ENCODE assay signal across 1 cellular context in the genomic region with DNA sequence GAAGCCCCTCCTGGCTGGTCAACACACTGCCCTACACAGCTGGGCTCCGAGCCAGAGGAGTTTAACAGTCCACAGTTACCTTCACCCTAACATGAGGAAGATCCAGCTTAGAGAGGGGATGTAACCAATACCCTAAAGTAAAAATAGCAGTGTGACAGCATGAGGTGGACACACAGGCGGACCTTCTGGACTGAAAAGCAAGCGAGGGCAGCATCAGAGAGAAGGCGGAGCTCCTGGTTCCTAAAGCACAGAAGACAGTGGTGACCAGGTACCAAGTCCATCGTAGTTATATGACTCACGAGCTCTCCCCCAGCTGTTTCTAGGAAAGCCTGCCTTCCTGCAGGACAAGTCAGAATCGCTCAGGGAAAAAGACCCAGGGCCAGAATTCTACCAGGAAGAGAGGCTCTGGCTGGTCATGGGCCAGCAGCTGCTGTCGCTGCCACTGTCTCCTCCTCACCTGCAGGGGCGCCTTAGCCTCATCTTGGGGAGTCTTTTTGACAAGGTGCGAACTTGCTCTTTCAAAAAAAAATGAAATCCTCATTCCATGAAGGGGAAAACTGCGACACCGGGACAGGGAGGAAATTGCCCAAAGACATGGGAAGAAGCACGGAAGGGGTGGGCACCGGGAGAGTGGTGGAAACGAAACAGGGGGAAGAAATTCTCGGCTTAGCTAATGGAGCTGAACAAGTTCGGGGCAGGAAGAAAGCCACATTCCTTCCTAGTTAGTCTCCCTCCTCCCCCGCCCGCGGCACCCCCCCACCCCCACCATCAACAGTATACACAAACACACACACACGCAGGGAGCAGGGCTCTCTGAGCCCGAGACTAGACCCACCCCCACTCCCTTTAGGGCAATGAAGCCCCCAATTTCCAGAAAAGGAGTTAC.
TF ChIP-seq lines count a peak whose summit lies in the region.

No MANE protein-coding gene starts in this region.

TF ChIP-seq in HEK293, 187 proteins besides CTCF, POLR2A, EP300 and RAD21 (continued from another document and continues in another):
- TF ChIP-seq, protein P1, sequence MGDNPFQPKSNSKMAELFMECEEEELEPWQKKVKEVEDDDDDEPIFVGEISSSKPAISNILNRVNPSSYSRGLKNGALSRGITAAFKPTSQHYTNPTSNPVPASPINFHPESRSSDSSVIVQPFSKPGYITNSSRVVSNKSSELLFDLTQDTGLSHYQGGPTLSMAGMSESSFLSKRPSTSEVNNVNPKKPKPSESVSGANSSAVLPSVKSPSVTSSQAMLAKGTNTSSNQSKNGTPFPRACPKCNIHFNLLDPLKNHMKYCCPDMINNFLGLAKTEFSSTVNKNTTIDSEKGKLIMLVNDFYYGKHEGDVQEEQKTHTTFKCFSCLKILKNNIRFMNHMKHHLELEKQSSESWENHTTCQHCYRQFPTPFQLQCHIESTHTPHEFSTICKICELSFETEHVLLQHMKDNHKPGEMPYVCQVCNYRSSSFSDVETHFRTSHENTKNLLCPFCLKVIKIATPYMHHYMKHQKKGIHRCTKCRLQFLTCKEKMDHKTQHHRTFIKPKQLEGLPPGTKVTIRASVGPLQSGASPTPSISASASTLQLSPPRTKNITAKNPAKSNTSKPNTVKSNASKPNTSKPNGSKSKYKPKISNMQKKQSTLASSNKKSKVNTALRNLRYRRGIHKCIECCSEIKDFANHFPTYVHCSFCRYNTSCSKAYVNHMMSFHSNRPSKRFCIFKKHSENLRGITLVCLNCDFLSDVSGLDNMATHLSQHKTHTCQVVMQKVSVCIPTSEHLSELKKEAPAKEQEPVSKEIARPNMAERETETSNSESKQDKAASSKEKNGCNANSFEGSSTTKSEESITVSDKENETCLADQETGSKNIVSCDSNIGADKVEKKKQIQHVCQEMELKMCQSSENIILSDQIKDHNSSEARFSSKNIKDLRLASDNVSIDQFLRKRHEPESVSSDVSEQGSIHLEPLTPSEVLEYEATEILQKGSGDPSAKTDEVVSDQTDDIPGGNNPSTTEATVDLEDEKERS (tag by site-specific recombination; IDR thresholded peaks at IDR 0.05), result no peak
- TF ChIP-seq SCRT1 (tag by site-specific recombination; IDR thresholded peaks at IDR 0.05; ENCODE audit: borderline replicate concordance) (no peak), ZSCAN16 (tag by site-specific recombination; IDR thresholded peaks at IDR 0.05) (no peak), ZNF274 (IDR thresholded peaks at IDR 0.05; ENCODE audit: low read length) (no peak), ZNF274 (tag by site-specific recombination; IDR thresholded peaks at IDR 0.05; ENCODE audit: borderline replicate concordance) (no peak), SCRT2 (tag by site-specific recombination; IDR thresholded peaks at IDR 0.05) (no peak), KLF16 (tag by site-specific recombination; IDR thresholded peaks at IDR 0.05) (peak; percentile 60), ZSCAN23 (tag by site-specific recombination; IDR thresholded peaks at IDR 0.05) (no peak), ZNF350 (tag by site-specific recombination; IDR thresholded peaks at IDR 0.05) (no peak), ZNF624 (tag by site-specific recombination; IDR thresholded peaks at IDR 0.05) (no peak), ZNF169 (tag by site-specific recombination; IDR thresholded peaks at IDR 0.05) (no peak), ZNF114 (tag by site-specific recombination; IDR thresholded peaks at IDR 0.05) (no peak), ZBTB20 (tag by site-specific recombination; IDR thresholded peaks at IDR 0.05) (peak; percentile 51), EGR2 (tag by site-specific recombination; IDR thresholded peaks at IDR 0.05; ENCODE audit: low read depth) (no peak), ZNF175 (tag by site-specific recombination; IDR thresholded peaks at IDR 0.05) (no peak), ZNF654 (tag by site-specific recombination; IDR thresholded peaks at IDR 0.05; ENCODE audit: low read depth) (no peak), ZNF747 (tag by site-specific recombination; IDR thresholded peaks at IDR 0.05) (no peak), ZNF670 (tag by site-specific recombination; IDR thresholded peaks at IDR 0.05; ENCODE audit: low read depth) (no peak), ZNF416 (tag by site-specific recombination; IDR thresholded peaks at IDR 0.05) (no peak), ZNF394 (tag by site-specific recombination; IDR thresholded peaks at IDR 0.05; ENCODE audit: borderline replicate concordance) (no peak; the same call in 1 of the 2 replicates), ZNF610 (tag by site-specific recombination; IDR thresholded peaks at IDR 0.05; ENCODE audit: borderline replicate concordance) (no peak), YY2 (tag by site-specific recombination; IDR thresholded peaks at IDR 0.05) (no peak), GLI2 (tag by site-specific recombination; IDR thresholded peaks at IDR 0.05; ENCODE audit: borderline replicate concordance, low read depth) (no peak), ZNF174 (tag by site-specific recombination; IDR thresholded peaks at IDR 0.05) (no peak), ZNF529 (tag by site-specific recombination; IDR thresholded peaks at IDR 0.05; ENCODE audit: insufficient replicate concordance) (no peak), ZNF404 (tag by site-specific recombination; IDR thresholded peaks at IDR 0.05) (no peak), KLF8 (tag by site-specific recombination; IDR thresholded peaks at IDR 0.05) (no peak), ZNF510 (tag by site-specific recombination; IDR thresholded peaks at IDR 0.05; ENCODE audit: insufficient replicate concordance) (no peak), ZNF48 (tag by site-specific recombination; IDR thresholded peaks at IDR 0.05) (no peak), YY1 (tag by site-specific recombination; IDR thresholded peaks at IDR 0.05) (no peak), ZNF658 (tag by site-specific recombination; IDR thresholded peaks at IDR 0.05) (no peak), ZNF146 (tag by site-specific recombination; IDR thresholded peaks at IDR 0.05) (no peak), ZNF302 (tag by site-specific recombination; IDR thresholded peaks at IDR 0.05; ENCODE audit: low read depth) (no peak), ZSCAN30 (tag by site-specific recombination; IDR thresholded peaks at IDR 0.05) (no peak), ZNF501 (tag by site-specific recombination; IDR thresholded peaks at IDR 0.05) (no peak), ZXDB (tag by site-specific recombination; IDR thresholded peaks at IDR 0.05) (peak; percentile 58; the same call in 1 of the 2 replicates), ZNF37A (tag by site-specific recombination; IDR thresholded peaks at IDR 0.05) (no peak), ZNF423 (tag by site-specific recombination; IDR thresholded peaks at IDR 0.05) (no peak), KLF7 (tag by site-specific recombination; IDR thresholded peaks at IDR 0.05; ENCODE audit: borderline replicate concordance) (no peak), ZNF248 (tag by site-specific recombination; IDR thresholded peaks at IDR 0.05) (no peak), HOXD13 (CRISPR knock-in tag; IDR thresholded peaks at IDR 0.05; ENCODE audit: borderline replicate concordance) (no peak), ZFP69B (tag by site-specific recombination; IDR thresholded peaks at IDR 0.05) (no peak), ZNF555 (tag by site-specific recombination; conservative IDR thresholded peaks at IDR 0.05) (no peak), SETDB1 (IDR thresholded peaks at IDR 0.05; ENCODE audit: insufficient read length, low read length) (no peak)
- TF ChIP-seq, protein P2, sequence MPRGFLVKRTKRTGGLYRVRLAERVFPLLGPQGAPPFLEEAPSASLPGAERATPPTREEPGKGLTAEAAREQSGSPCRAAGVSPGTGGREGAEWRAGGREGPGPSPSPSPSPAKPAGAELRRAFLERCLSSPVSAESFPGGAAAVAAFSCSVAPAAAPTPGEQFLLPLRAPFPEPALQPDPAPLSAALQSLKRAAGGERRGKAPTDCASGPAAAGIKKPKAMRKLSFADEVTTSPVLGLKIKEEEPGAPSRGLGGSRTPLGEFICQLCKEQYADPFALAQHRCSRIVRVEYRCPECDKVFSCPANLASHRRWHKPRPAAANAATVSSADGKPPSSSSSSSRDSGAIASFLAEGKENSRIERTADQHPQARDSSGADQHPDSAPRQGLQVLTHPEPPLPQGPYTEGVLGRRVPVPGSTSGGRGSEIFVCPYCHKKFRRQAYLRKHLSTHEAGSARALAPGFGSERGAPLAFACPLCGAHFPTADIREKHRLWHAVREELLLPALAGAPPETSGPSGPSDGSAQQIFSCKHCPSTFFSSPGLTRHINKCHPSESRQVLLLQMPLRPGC (tag by site-specific recombination; IDR thresholded peaks at IDR 0.05), result no peak
- TF ChIP-seq, protein P3, sequence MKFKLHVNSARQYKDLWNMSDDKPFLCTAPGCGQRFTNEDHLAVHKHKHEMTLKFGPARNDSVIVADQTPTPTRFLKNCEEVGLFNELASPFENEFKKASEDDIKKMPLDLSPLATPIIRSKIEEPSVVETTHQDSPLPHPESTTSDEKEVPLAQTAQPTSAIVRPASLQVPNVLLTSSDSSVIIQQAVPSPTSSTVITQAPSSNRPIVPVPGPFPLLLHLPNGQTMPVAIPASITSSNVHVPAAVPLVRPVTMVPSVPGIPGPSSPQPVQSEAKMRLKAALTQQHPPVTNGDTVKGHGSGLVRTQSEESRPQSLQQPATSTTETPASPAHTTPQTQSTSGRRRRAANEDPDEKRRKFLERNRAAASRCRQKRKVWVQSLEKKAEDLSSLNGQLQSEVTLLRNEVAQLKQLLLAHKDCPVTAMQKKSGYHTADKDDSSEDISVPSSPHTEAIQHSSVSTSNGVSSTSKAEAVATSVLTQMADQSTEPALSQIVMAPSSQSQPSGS (tag by site-specific recombination; IDR thresholded peaks at IDR 0.05; ENCODE audit: low read depth), result no peak
- TF ChIP-seq, protein P4, sequence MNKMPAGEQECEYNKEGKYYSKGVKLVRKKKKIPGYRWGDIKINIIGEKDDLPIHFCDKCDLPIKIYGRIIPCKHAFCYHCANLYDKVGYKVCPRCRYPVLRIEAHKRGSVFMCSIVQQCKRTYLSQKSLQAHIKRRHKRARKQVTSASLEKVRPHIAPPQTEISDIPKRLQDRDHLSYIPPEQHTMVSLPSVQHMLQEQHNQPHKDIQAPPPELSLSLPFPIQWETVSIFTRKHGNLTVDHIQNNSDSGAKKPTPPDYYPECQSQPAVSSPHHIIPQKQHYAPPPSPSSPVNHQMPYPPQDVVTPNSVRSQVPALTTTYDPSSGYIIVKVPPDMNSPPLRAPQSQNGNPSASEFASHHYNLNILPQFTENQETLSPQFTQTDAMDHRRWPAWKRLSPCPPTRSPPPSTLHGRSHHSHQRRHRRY (tag by site-specific recombination; IDR thresholded peaks at IDR 0.05), result no peak
- TF ChIP-seq, protein P5, sequence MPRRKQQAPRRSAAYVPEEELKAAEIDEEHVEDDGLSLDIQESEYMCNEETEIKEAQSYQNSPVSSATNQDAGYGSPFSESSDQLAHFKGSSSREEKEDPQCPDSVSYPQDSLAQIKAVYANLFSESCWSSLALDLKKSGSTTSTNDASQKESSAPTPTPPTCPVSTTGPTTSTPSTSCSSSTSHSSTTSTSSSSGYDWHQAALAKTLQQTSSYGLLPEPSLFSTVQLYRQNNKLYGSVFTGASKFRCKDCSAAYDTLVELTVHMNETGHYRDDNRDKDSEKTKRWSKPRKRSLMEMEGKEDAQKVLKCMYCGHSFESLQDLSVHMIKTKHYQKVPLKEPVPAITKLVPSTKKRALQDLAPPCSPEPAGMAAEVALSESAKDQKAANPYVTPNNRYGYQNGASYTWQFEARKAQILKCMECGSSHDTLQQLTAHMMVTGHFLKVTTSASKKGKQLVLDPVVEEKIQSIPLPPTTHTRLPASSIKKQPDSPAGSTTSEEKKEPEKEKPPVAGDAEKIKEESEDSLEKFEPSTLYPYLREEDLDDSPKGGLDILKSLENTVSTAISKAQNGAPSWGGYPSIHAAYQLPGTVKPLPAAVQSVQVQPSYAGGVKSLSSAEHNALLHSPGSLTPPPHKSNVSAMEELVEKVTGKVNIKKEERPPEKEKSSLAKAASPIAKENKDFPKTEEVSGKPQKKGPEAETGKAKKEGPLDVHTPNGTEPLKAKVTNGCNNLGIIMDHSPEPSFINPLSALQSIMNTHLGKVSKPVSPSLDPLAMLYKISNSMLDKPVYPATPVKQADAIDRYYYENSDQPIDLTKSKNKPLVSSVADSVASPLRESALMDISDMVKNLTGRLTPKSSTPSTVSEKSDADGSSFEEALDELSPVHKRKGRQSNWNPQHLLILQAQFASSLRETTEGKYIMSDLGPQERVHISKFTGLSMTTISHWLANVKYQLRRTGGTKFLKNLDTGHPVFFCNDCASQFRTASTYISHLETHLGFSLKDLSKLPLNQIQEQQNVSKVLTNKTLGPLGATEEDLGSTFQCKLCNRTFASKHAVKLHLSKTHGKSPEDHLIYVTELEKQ (tag by site-specific recombination; IDR thresholded peaks at IDR 0.05; ENCODE audit: borderline replicate concordance), result no peak
- TF ChIP-seq, protein P6, sequence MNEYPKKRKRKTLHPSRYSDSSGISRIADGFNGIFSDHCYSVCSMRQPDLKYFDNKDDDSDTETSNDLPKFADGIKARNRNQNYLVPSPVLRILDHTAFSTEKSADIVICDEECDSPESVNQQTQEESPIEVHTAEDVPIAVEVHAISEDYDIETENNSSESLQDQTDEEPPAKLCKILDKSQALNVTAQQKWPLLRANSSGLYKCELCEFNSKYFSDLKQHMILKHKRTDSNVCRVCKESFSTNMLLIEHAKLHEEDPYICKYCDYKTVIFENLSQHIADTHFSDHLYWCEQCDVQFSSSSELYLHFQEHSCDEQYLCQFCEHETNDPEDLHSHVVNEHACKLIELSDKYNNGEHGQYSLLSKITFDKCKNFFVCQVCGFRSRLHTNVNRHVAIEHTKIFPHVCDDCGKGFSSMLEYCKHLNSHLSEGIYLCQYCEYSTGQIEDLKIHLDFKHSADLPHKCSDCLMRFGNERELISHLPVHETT (tag by site-specific recombination; IDR thresholded peaks at IDR 0.05), result no peak; the same call in 1 of the 2 replicates
- TF ChIP-seq, protein P7, sequence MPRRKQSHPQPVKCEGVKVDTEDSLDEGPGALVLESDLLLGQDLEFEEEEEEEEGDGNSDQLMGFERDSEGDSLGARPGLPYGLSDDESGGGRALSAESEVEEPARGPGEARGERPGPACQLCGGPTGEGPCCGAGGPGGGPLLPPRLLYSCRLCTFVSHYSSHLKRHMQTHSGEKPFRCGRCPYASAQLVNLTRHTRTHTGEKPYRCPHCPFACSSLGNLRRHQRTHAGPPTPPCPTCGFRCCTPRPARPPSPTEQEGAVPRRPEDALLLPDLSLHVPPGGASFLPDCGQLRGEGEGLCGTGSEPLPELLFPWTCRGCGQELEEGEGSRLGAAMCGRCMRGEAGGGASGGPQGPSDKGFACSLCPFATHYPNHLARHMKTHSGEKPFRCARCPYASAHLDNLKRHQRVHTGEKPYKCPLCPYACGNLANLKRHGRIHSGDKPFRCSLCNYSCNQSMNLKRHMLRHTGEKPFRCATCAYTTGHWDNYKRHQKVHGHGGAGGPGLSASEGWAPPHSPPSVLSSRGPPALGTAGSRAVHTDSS (tag by site-specific recombination; IDR thresholded peaks at IDR 0.05), result no peak
- TF ChIP-seq, protein P8, sequence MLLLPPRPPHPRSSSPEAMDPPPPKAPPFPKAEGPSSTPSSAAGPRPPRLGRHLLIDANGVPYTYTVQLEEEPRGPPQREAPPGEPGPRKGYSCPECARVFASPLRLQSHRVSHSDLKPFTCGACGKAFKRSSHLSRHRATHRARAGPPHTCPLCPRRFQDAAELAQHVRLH (tag by site-specific recombination; IDR thresholded peaks at IDR 0.05), result no peak
